8 cellular contexts compared by ENCODE assay signal in genomic region chr2:73284296-73285161, GRCh38. TPM values are rescaled to one million over a fixed set of nuclear protein-coding genes. Genes with fewer than 3 reads are reported as not detected.
DNase-seq lines count a peak whose midpoint lies in the region; ATAC-seq and TF ChIP-seq lines count a peak whose summit lies in the region.

FBXO41 (minus strand) TSS chr2:73284478; CDS start chr2:73269630, 14,848 bp downstream.

- no peaks in the 10 kb centered on the region for H3K36me3 ChIP-seq in neural cell (ENCODE audit: insufficient read depth, low read length)

- peak within 1 kb of the TSS; percentile 76 for H2AFZ ChIP-seq in neural cell (ENCODE audit: low read depth, low read length)

- TF ChIP-seq CTCF in AG09309 (IDR thresholded peaks at IDR 0.05; ENCODE audit: control insufficient read depth, insufficient read depth, low read depth, low read length, missing control alignments): no peak
- no peak for TF ChIP-seq CTCF in epithelial cell of esophagus (IDR thresholded peaks at IDR 0.05; ENCODE audit: insufficient read depth, low read depth, low read length, missing control alignments)
- no peak for TF ChIP-seq CTCF in neural cell (IDR thresholded peaks at IDR 0.05; ENCODE audit: poor library complexity, severe bottlenecking)

- peak; percentile 76 for ATAC-seq in GM18867 (IDR thresholded peaks at IDR 0.05; ENCODE audit: unreplicated experiment)
- ATAC-seq in HG03064 (IDR thresholded peaks at IDR 0.05; ENCODE audit: low read depth, unreplicated experiment): peak; percentile 69

- no peaks in the 10 kb centered on the region for H4K20me1 ChIP-seq in neural cell (ENCODE audit: insufficient read depth)

- H3K79me2 ChIP-seq in neural cell (replicated peaks; ENCODE audit: insufficient read depth, low read length): no peaks in the 10 kb centered on the region

- no peaks in the 10 kb centered on the region for H3F3A ChIP-seq in neural cell (ENCODE audit: insufficient read depth, low read length, poor library complexity, severe bottlenecking)

- no peak for TF ChIP-seq EP300 in neural cell (conservative IDR thresholded peaks at IDR 0.05; ENCODE audit: poor library complexity, severe bottlenecking)

- no peaks in the 10 kb centered on the region for H3K9me2 ChIP-seq in neural cell (ENCODE audit: insufficient read depth, low read length)

- DNase-seq in AG09309 (ENCODE audit: low read depth) (no peak), NCI-H82 treated with DMSO at 0.1 percent for 48 hours (lab: John Stamatoyannopoulos, UW; ENCODE audit: unreplicated experiment) (peak; percentile 27), epithelial cell of esophagus (ENCODE audit: low read depth) (peak; percentile 37), substantia nigra (lab: John Stamatoyannopoulos, UW) (peak in 11 of 49 donors; percentile 15 to 90 (median 25))
- DNase-seq in activated CD8-positive, alpha-beta memory T cell treated with anti-CD3 and anti-CD28 coated beads for 4 hours (ENCODE audit: low read depth in 2 of 2): peak; percentile 65 to 75

- H3K9me3 ChIP-seq in neural cell (ENCODE audit: low read length): no peaks in the 10 kb centered on the region

- H3K27ac ChIP-seq in neural cell (ENCODE audit: low read length): no peak within 1 kb of the TSS
- peak within 1 kb of the TSS; percentile 31 for H3K27ac ChIP-seq in substantia nigra (ENCODE audit: low read depth, low read length, poor library complexity, severe bottlenecking)

- peak within 1 kb of the TSS; percentile 74 for H3K4me3 ChIP-seq in AG09309 (ENCODE audit: control insufficient read depth, low read depth, low read length)
- H3K4me3 ChIP-seq in epithelial cell of esophagus (ENCODE audit: low read length): peak within 1 kb of the TSS; percentile 62
- H3K4me3 ChIP-seq in neural cell (ENCODE audit: low read length): peak within 1 kb of the TSS; percentile 92

- peak within 1 kb of the TSS; percentile 96 for H3K4me2 ChIP-seq in neural cell (ENCODE audit: low read length)

- peak within 1 kb of the TSS; percentile 84 for H3K9ac ChIP-seq in neural cell (ENCODE audit: low read length)

- peaks cover 51% of the 10 kb centered on the region for H3K27me3 ChIP-seq in neural cell (ENCODE audit: insufficient read depth, low read depth, low read length)

- no peak for TF ChIP-seq RAD21 in neural cell (conservative IDR thresholded peaks at IDR 0.05)

TF ChIP-seq in neural cell, 6 proteins besides CTCF, POLR2A, EP300 and RAD21:
- TF ChIP-seq MXI1 (conservative IDR thresholded peaks at IDR 0.05; ENCODE audit: poor library complexity, severe bottlenecking): no peak
- no peak for TF ChIP-seq SMC3 (conservative IDR thresholded peaks at IDR 0.05; ENCODE audit: poor library complexity)
- no peak for TF ChIP-seq REST (IDR thresholded peaks at IDR 0.05; ENCODE audit: borderline replicate concordance)
- TF ChIP-seq TAF1 (IDR thresholded peaks at IDR 0.05; ENCODE audit: low read depth): peak; percentile 18
- TF ChIP-seq POLR2AphosphoS5 (IDR thresholded peaks at IDR 0.05): no peak
- no peak for TF ChIP-seq EZH2 (IDR thresholded peaks at IDR 0.05; ENCODE audit: borderline replicate concordance, insufficient read depth, low read length, poor library complexity, severe bottlenecking)
TF ChIP-seq in neural cell: peak in this region for 1.

RNA-seq across cellular contexts. Expression of gene FBXO41, which starts in this region (rescaled TPM):
- 6.0 and 6.7 TPM in 2 replicates for polyA plus RNA-seq in neural cell
- polyA minus RNA-seq in neural cell: 17.5 and 18.8 TPM in 2 replicates
